In genomic region chr7:157780721-157781120, GRCh38 we compare ENCODE assay signal across 18 cellular contexts.
DNase-seq lines count a peak whose midpoint lies in the region; TF ChIP-seq lines count a peak whose summit lies in the region.
"Had no signal": no experiment of that assay in that cellular context is flagged by ENCODE, and none has a peak within 500 bp of the region (broad histone marks: within the 10 kb centered on the region; RNA-seq: fewer than 3 reads in every experiment).

No MANE protein-coding gene starts in this region.

- H3K4ac ChIP-seq in H9 (ENCODE audit: low read depth, low read length) (no peak overlapping the region), trophoblast cell (ENCODE audit: low read depth, low read length) (no peak overlapping the region)

- no peaks in the 10 kb centered on the region for H3K9me3 Mint-ChIP-seq in activated naive CD4-positive, alpha-beta T cell treated with anti-CD3 and anti-CD28 coated beads for 36 hours
- H3K9me3 Mint-ChIP-seq in activated naive CD4-positive, alpha-beta T cell treated with anti-CD3 and anti-CD28 coated beads, Interleukin-2, amount 10 ng/mL, durations not matched to agents 7 days and 5 days = no peaks in the 10 kb centered on the region
- H3K9me3 Mint-ChIP-seq in H9 (peaks cover 3 to 4% of the 10 kb centered on the region in 2 experiments; a peak in 3 of 5 replicates), chondrocyte (ENCODE audit: low read depth) (no peaks in the 10 kb centered on the region)
- H3K9me3 Mint-ChIP-seq: CD4-positive, alpha-beta T cell had no signal

- no peak overlapping the region for H2BK120ac ChIP-seq in H9 (ENCODE audit: low read depth, low read length, poor library complexity, severe bottlenecking)
- no peak overlapping the region for H2BK120ac ChIP-seq in trophoblast cell (ENCODE audit: insufficient read depth, low read length, poor library complexity)

- H3K18ac ChIP-seq in H9 (ENCODE audit: insufficient read length, low read depth, low read length) (no peak overlapping the region), trophoblast cell (ENCODE audit: low read length) (no peak overlapping the region)

- H2BK5ac ChIP-seq in H9 (ENCODE audit: insufficient read length, low read length) (no peak overlapping the region), trophoblast cell (ENCODE audit: low read depth, low read length, poor library complexity) (no peak overlapping the region)

- no peak overlapping the region for H4K91ac ChIP-seq in H9 (ENCODE audit: insufficient read length, low read depth, low read length)
- H4K91ac ChIP-seq in trophoblast cell (ENCODE audit: low read depth, low read length) = no peak overlapping the region

- H3K79me1 ChIP-seq in H9 (ENCODE audit: insufficient read depth, low read depth, low read length, poor library complexity, severe bottlenecking) (no peaks in the 10 kb centered on the region), trophoblast cell (ENCODE audit: low read length) (no peaks in the 10 kb centered on the region)

- no peak overlapping the region for H3K4me3 Mint-ChIP-seq in activated naive CD4-positive, alpha-beta T cell treated with anti-CD3 and anti-CD28 coated beads for 36 hours
- H3K4me3 Mint-ChIP-seq in activated naive CD4-positive, alpha-beta T cell treated with anti-CD3 and anti-CD28 coated beads, Interleukin-2, amount 10 ng/mL, durations not matched to agents 7 days and 5 days = no peak overlapping the region
- H3K4me3 Mint-ChIP-seq in H9 = no peak overlapping the region
- H3K4me3 Mint-ChIP-seq in chondrocyte (ENCODE audit: unreplicated experiment) = no peak overlapping the region
- H3K4me3 Mint-ChIP-seq: CD4-positive, alpha-beta T cell had no signal

- H3K36me3 Mint-ChIP-seq in activated naive CD4-positive, alpha-beta T cell treated with anti-CD3 and anti-CD28 coated beads for 36 hours (ENCODE audit: low read depth) = no peaks in the 10 kb centered on the region
- H3K36me3 Mint-ChIP-seq in activated naive CD4-positive, alpha-beta T cell treated with anti-CD3 and anti-CD28 coated beads, Interleukin-2, amount 10 ng/mL, durations not matched to agents 7 days and 5 days = no peaks in the 10 kb centered on the region
- H3K36me3 Mint-ChIP-seq in H9 (ENCODE audit: insufficient read depth in 1 of 3, low read depth in 3 of 3) (peaks cover 0 to 2% (median 0%) of the 10 kb centered on the region in 3 experiments; a peak in 2 of 7 replicates), chondrocyte (ENCODE audit: low read depth) (no peaks in the 10 kb centered on the region)

- H2AFZ ChIP-seq in H9 (ENCODE audit: low read length) (no peak overlapping the region), trophoblast cell (ENCODE audit: insufficient read depth, low read length, poor library complexity) (no peak overlapping the region)

- H3K27ac Mint-ChIP-seq in activated naive CD4-positive, alpha-beta T cell treated with anti-CD3 and anti-CD28 coated beads for 36 hours = peak overlapping the region; percentile 50
- no peak overlapping the region for H3K27ac Mint-ChIP-seq in activated naive CD4-positive, alpha-beta T cell treated with anti-CD3 and anti-CD28 coated beads, Interleukin-2, amount 10 ng/mL, durations not matched to agents 7 days and 5 days
- no peak overlapping the region for H3K27ac Mint-ChIP-seq in H9
- H3K27ac Mint-ChIP-seq in chondrocyte (ENCODE audit: unreplicated experiment) = no peak overlapping the region
- H3K27ac Mint-ChIP-seq: CD4-positive, alpha-beta T cell had no signal

- no peaks in the 10 kb centered on the region for H3K23me2 ChIP-seq in H9 (ENCODE audit: insufficient read length, low read depth, low read length, poor library complexity, severe bottlenecking)

- H2BK15ac ChIP-seq in H9 (ENCODE audit: low read depth, low read length) = no peak overlapping the region

- peak overlapping the region; percentile 2 for H4K5ac ChIP-seq in H9 (ENCODE audit: insufficient read length, low read depth, low read length)

- no peaks in the 10 kb centered on the region for H3K36me3 ChIP-seq in trophoblast cell (ENCODE audit: control insufficient read depth in 1 of 2, insufficient read depth in 2 of 2, low read length in 2 of 2)

- no peaks in the 10 kb centered on the region for H3K4me1 ChIP-seq in H9 (ENCODE audit: insufficient read depth, low read length)
- no peaks in the 10 kb centered on the region for H3K4me1 ChIP-seq in trophoblast cell (ENCODE audit: control insufficient read depth in 1 of 2, insufficient read depth in 2 of 2, low read length in 2 of 2)
- H3K4me1 ChIP-seq: A549 had no signal

- POLR2A ChIA-PET in GM10248 (lab: Yijun Ruan, JAX) = no interaction called here

- H3K9me3 ChIP-seq in H9 (ENCODE audit: control insufficient read depth, low read depth, low read length) (no peaks in the 10 kb centered on the region), trophoblast cell (ENCODE audit: insufficient read depth, low read depth, low read length) (peaks cover 6% of the 10 kb centered on the region)
- H3K9me3 ChIP-seq: A549 had no signal

- peaks cover 12% of the 10 kb centered on the region for H3K27me3 Mint-ChIP-seq in activated naive CD4-positive, alpha-beta T cell treated with anti-CD3 and anti-CD28 coated beads for 36 hours (ENCODE audit: low read depth)
- peaks cover 18% of the 10 kb centered on the region for H3K27me3 Mint-ChIP-seq in activated naive CD4-positive, alpha-beta T cell treated with anti-CD3 and anti-CD28 coated beads, Interleukin-2, amount 10 ng/mL, durations not matched to agents 7 days and 5 days
- peaks cover 26% of the 10 kb centered on the region for H3K27me3 Mint-ChIP-seq in H9 (ENCODE audit: low read depth)
- H3K27me3 Mint-ChIP-seq in chondrocyte (ENCODE audit: low read depth) = peaks cover 11% of the 10 kb centered on the region

- peak overlapping the region; percentile 25 for H3K4me3 ChIP-seq in trophoblast cell (ENCODE audit: low read depth, low read length)
- H3K4me3 ChIP-seq: A549 had no signal

- no peaks in the 10 kb centered on the region for H3K4me1 Mint-ChIP-seq in activated naive CD4-positive, alpha-beta T cell treated with anti-CD3 and anti-CD28 coated beads for 36 hours (ENCODE audit: low read depth)
- no peaks in the 10 kb centered on the region for H3K4me1 Mint-ChIP-seq in activated naive CD4-positive, alpha-beta T cell treated with anti-CD3 and anti-CD28 coated beads, Interleukin-2, amount 10 ng/mL, durations not matched to agents 7 days and 5 days
- H3K4me1 Mint-ChIP-seq in H9 = no peaks in the 10 kb centered on the region
- H3K4me1 Mint-ChIP-seq in chondrocyte (ENCODE audit: low read depth) = peaks cover 3% of the 10 kb centered on the region

- H3K27ac ChIP-seq in H9 (ENCODE audit: insufficient read length, low read depth, low read length) = no peak overlapping the region
- no peak overlapping the region for H3K27ac ChIP-seq in trophoblast cell (ENCODE audit: low read depth, low read length)
- H3K27ac ChIP-seq: 22Rv1, A549, C4-2B had no signal

- no peaks in the 10 kb centered on the region for H3K79me2 ChIP-seq in H9 (ENCODE audit: insufficient read depth, low read length)
- H3K79me2 ChIP-seq in trophoblast cell (ENCODE audit: control insufficient read depth, insufficient read depth, low read length, poor library complexity) = no peaks in the 10 kb centered on the region

- H3K14ac ChIP-seq in H9 (ENCODE audit: insufficient read depth, low read length) = no peak overlapping the region
- H3K14ac ChIP-seq in trophoblast cell (ENCODE audit: low read length) = no peak overlapping the region

- CTCF ChIA-PET in activated naive CD4-positive, alpha-beta T cell treated with anti-CD3 and anti-CD28 coated beads for 36 hours (lab: Charles Lee) = interaction anchor here (0.5 kb wide), 1 partner anchor 584 kb away, joined by 3 read pairs; no protein-coding TSS in a partner anchor
- CTCF ChIA-PET in activated naive CD4-positive, alpha-beta T cell treated with anti-CD3 and anti-CD28 coated beads, Interleukin-2, amount 10 ng/mL, durations not matched to agents 7 days and 5 days (lab: Charles Lee) = no interaction called here
- CTCF ChIA-PET in GM10248 (lab: Yijun Ruan, JAX) = no interaction called here

- H3K27me3 ChIP-seq in H9 (ENCODE audit: insufficient read depth, low read length) = no peaks in the 10 kb centered on the region
- H3K27me3 ChIP-seq in trophoblast cell (ENCODE audit: insufficient read depth, low read length) = no peaks in the 10 kb centered on the region

- no peak overlapping the region for H3K23ac ChIP-seq in H9 (ENCODE audit: insufficient read length, low read depth, low read length)
- no peak overlapping the region for H3K23ac ChIP-seq in trophoblast cell (ENCODE audit: low read length)

- H4K8ac ChIP-seq in H9 (replicated peaks; ENCODE audit: insufficient read length, low read depth, low read length) = no peak overlapping the region
- no peak overlapping the region for H4K8ac ChIP-seq in trophoblast cell (ENCODE audit: low read depth, low read length)

- no peak overlapping the region for H3K56ac ChIP-seq in H9 (ENCODE audit: insufficient read length, low read depth, low read length)

- intact Hi-C loops in activated naive CD4-positive, alpha-beta T cell treated with anti-CD3 and anti-CD28 coated beads for 36 hours (cut with micrococcal nuclease) = no loop called here

- no peak for DNase-seq in activated naive CD4-positive, alpha-beta T cell treated with anti-CD3 and anti-CD28 coated beads for 36 hours
- DNase-seq in activated naive CD4-positive, alpha-beta T cell treated with anti-CD3 and anti-CD28 coated beads, Interleukin-2, amount 10 ng/mL, durations not matched to agents 7 days and 5 days = no peak
- no peak for DNase-seq in H9
- peak; percentile 82 for DNase-seq in chondrocyte (ENCODE audit: low spot score)
- no peak for DNase-seq in trophoblast cell
- DNase-seq in GM10248 (ENCODE audit: extremely low spot score) = no peak
- DNase-seq in COLO668 (lab: John Stamatoyannopoulos, UW; ENCODE audit: unreplicated experiment) = no peak
- DNase-seq: AML-193; CD4-positive, alpha-beta T cell; DMS153; DMS79; GDM1; GOT3; HCEC 1CT; IMR-90 had no signal

- H3K4me2 ChIP-seq in H9 (ENCODE audit: insufficient read depth, insufficient read length, low read length) (no peak overlapping the region), trophoblast cell (ENCODE audit: low read length) (no peak overlapping the region)
- H3K4me2 ChIP-seq: A549 had no signal

- H4K12ac ChIP-seq in trophoblast cell (ENCODE audit: low read depth, low read length) = no peak overlapping the region

- no peak overlapping the region for H2BK12ac ChIP-seq in H9 (ENCODE audit: insufficient read length, low read depth, low read length)
- H2BK12ac ChIP-seq in trophoblast cell (ENCODE audit: low read length) = no peak overlapping the region

- no peak for TF ChIP-seq CTCF in H9 (conservative IDR thresholded peaks at IDR 0.05)
- TF ChIP-seq CTCF in chondrocyte (IDR thresholded peaks at IDR 0.05) = no peak
- TF ChIP-seq CTCF in GM10248 (IDR thresholded peaks at IDR 0.05; ENCODE audit: control extremely low read depth, extremely low read depth, low read depth, missing control alignments) = no peak

- peaks cover 3% of the 10 kb centered on the region for H4K20me1 ChIP-seq in H9 (ENCODE audit: control insufficient read depth, insufficient read depth, insufficient read length)

- no peak overlapping the region for H3T11ph ChIP-seq in H9 (ENCODE audit: low read length)

- H3K9ac ChIP-seq in H9 (ENCODE audit: extremely low read depth, insufficient read length, low read length) (no peak overlapping the region), trophoblast cell (ENCODE audit: low read length) (no peak overlapping the region)

- no peak overlapping the region for H2AK5ac ChIP-seq in H9 (ENCODE audit: insufficient read length, low read length)
- H2AK5ac ChIP-seq in trophoblast cell (ENCODE audit: low read length) = no peak overlapping the region

- WGBS in H9 (ENCODE audit: extremely low coverage, insufficient read length, low lambda C conversion rate) = no CpG with 5 or more reads among the region's 15 CpGs
- WGBS in trophoblast cell (ENCODE audit: extremely low coverage, insufficient coverage, insufficient read length) = no CpG with 5 or more reads among the region's 15 CpGs

- no peak overlapping the region for H2BK20ac ChIP-seq in H9 (ENCODE audit: low read depth, low read length, poor library complexity, severe bottlenecking)
